ENCODE assay signal across 8 cellular contexts in genomic region chr17:39754958-39755549, GRCh38. TPM values are rescaled to one million over a fixed set of nuclear protein-coding genes. Genes with fewer than 3 reads are reported as not detected.
DNase-seq lines count a peak whose midpoint lies in the region; ATAC-seq and TF ChIP-seq lines count a peak whose summit lies in the region.

No MANE protein-coding gene starts in this region.

- no peaks in the 10 kb centered on the region for H3K27me3 Mint-ChIP-seq in CD4-positive, alpha-beta T cell

- POLR2A ChIA-PET in CD4-positive, alpha-beta T cell (lab: Charles Lee), result interaction anchor here (0.5 to 5.0 kb wide), 34 partner anchors 15 to 385 kb away, joined by 3 to 52 read pairs (median 4); partner anchors contain the start of genes CASC3, CDK12, FBXL20 and IKZF3

- H3K27me3 ChIP-seq in CD4-positive, alpha-beta T cell (ENCODE audit: control insufficient read depth, insufficient read depth, low read length), result no peaks in the 10 kb centered on the region
- H3K27me3 ChIP-seq in muscle layer of colon (ENCODE audit: control insufficient read depth in 1 of 2, insufficient read depth in 2 of 2, low read length in 2 of 2), result no peaks in the 10 kb centered on the region

- peaks cover 61% of the 10 kb centered on the region for H3K4me1 Mint-ChIP-seq in CD4-positive, alpha-beta T cell (ENCODE audit: low read depth)

- ATAC-seq in CD4-positive, alpha-beta T cell (ENCODE audit: poor library complexity), result no peak
- ATAC-seq in GM21717 (IDR thresholded peaks at IDR 0.05; ENCODE audit: unreplicated experiment) (no peak), HG02759 (IDR thresholded peaks at IDR 0.05; ENCODE audit: unreplicated experiment) (no peak)

- no peaks in the 10 kb centered on the region for H3K9me3 Mint-ChIP-seq in CD4-positive, alpha-beta T cell

- peak overlapping the region; percentile 92 for H3K27ac Mint-ChIP-seq in CD4-positive, alpha-beta T cell

- no peaks in the 10 kb centered on the region for H3K36me3 ChIP-seq in muscle layer of colon (ENCODE audit: insufficient read depth, low read length)

- intact Hi-C loops in CD4-positive, alpha-beta T cell (cut with DNase I, micrococcal nuclease), result loop anchor here (1.0 to 5.0 kb wide), 13 partner anchors 25 to 228 kb away; partner anchors contain the start of genes IKZF3 (in 2 of the 2), PSMD3 (in 2 of the 2), LRRC3C (in 1 of the 2) and MIEN1 (in 1 of the 2)

- H3K9ac ChIP-seq in muscle layer of colon (ENCODE audit: low read length), result peak overlapping the region; percentile 71

- peak in 1 of 10 experiments; percentile 47 for DNase-seq in CD4-positive, alpha-beta T cell
- peak; percentile 36 for DNase-seq in NCI-H2107 (lab: John Stamatoyannopoulos, UW)
- no peak for DNase-seq in activated CD4-positive, CD25-positive, alpha-beta regulatory T cell (lab: John Stamatoyannopoulos, UW)
- no peak for DNase-seq in NK-92 treated with Interleukin-12 subunit alpha and Interleukin-12 subunit beta, amount 100 ng/mL, for 24 hours (lab: John Stamatoyannopoulos, UW)

- H3K4me3 ChIP-seq in muscle layer of colon (ENCODE audit: low read depth in 1 of 2, low read length in 2 of 2), result peak overlapping the region; percentile 70 to 77

- peaks cover 17% of the 10 kb centered on the region for H3K4me1 ChIP-seq in muscle layer of colon (ENCODE audit: insufficient read depth, low read length)

- H3K36me3 Mint-ChIP-seq in CD4-positive, alpha-beta T cell (ENCODE audit: low read depth), result peaks cover 9% of the 10 kb centered on the region

- peak overlapping the region; percentile 97 for H3K27ac ChIP-seq in CD4-positive, alpha-beta T cell (ENCODE audit: low read depth, low read length)
- peak overlapping the region; percentile 83 for H3K27ac ChIP-seq in cingulate gyrus (ENCODE audit: low read depth, low read length)
- peak overlapping the region; percentile 94 for H3K27ac ChIP-seq in muscle layer of colon (ENCODE audit: low read depth, low read length)

- CTCF ChIA-PET in CD4-positive, alpha-beta T cell (lab: Charles Lee), result interaction anchor here (0.9 to 6.4 kb wide), 13 partner anchors 15 to 226 kb away, joined by 3 to 52 read pairs (median 10); partner anchors contain the start of genes IKZF3, MIEN1 and PSMD3

- H3K9me3 ChIP-seq in CD4-positive, alpha-beta T cell (ENCODE audit: control insufficient read depth, low read length), result no peaks in the 10 kb centered on the region
- no peaks in the 10 kb centered on the region for H3K9me3 ChIP-seq in muscle layer of colon (ENCODE audit: low read length)

- no peak for TF ChIP-seq CTCF in CD4-positive, alpha-beta T cell (IDR thresholded peaks at IDR 0.05)

- peak overlapping the region; percentile 81 for H3K4me3 Mint-ChIP-seq in CD4-positive, alpha-beta T cell

RNA-seq across cellular contexts. Expression of gene GRB7, which starts 17.3 kb away (rescaled TPM):
- not detected for total RNA-seq in CD4-positive, alpha-beta T cell

RNA-seq across cellular contexts. Expression of gene MIEN1, which starts 24.7 kb away (rescaled TPM):
- total RNA-seq in CD4-positive, alpha-beta T cell, result 10 to 100 TPM; 31.5 to 32.3 TPM

RNA-seq across cellular contexts. Expression of gene ERBB2, which starts 55.2 kb away (rescaled TPM):
- total RNA-seq in CD4-positive, alpha-beta T cell, result 1 to 10 TPM; 2.4 to 4.6 TPM
